Comparison of ENCODE assay signal across 1 cellular context in genomic region chr19:3047307-3048189, GRCh38.
TF ChIP-seq lines count a peak whose summit lies in the region.

No MANE protein-coding gene starts in this region.

TF ChIP-seq in K562, 482 proteins besides CTCF, POLR2A, EP300 and RAD21 (continued from another document and continues in another):
- TF ChIP-seq, protein P1, sequence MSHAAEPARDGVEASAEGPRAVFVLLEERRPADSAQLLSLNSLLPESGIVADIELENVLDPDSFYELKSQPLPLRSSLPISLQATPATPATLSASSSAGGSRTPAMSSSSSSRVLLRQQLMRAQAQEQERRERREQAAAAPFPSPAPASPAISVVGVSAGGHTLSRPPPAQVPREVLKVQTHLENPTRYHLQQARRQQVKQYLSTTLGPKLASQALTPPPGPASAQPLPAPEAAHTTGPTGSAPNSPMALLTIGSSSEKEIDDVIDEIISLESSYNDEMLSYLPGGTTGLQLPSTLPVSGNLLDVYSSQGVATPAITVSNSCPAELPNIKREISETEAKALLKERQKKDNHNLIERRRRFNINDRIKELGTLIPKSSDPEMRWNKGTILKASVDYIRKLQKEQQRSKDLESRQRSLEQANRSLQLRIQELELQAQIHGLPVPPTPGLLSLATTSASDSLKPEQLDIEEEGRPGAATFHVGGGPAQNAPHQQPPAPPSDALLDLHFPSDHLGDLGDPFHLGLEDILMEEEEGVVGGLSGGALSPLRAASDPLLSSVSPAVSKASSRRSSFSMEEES (CRISPR knock-in tag; IDR thresholded peaks at IDR 0.05) = no peak
- TF ChIP-seq, protein P2, sequence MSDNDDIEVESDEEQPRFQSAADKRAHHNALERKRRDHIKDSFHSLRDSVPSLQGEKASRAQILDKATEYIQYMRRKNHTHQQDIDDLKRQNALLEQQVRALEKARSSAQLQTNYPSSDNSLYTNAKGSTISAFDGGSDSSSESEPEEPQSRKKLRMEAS (CRISPR knock-in tag; IDR thresholded peaks at IDR 0.05) = peak; percentile 23; the same call in 1 of the 2 replicates
- TF ChIP-seq THAP12 (CRISPR knock-in tag; IDR thresholded peaks at IDR 0.05) = no peak
- TF ChIP-seq KDM1A (IDR thresholded peaks at IDR 0.05) = peak in 1 of 2 experiments; percentile 85; a peak in 2 of 4 replicates
- TF ChIP-seq CREM (IDR thresholded peaks at IDR 0.05; ENCODE audit: low read depth) = peak; percentile 75; the same call in 1 of the 2 replicates
- TF ChIP-seq EP400 (IDR thresholded peaks at IDR 0.05) = peak; percentile 65
- peak; percentile 43; the same call in 1 of the 2 replicates for TF ChIP-seq MYC (IDR thresholded peaks at IDR 0.05; ENCODE audit: low read depth, low read length)
- no peak for TF ChIP-seq MYC (CRISPR knock-in tag; IDR thresholded peaks at IDR 0.05; ENCODE audit: borderline replicate concordance, low read depth)
- no peak for TF ChIP-seq ZNF778 (CRISPR knock-in tag; IDR thresholded peaks at IDR 0.05)
- TF ChIP-seq MBD2 (IDR thresholded peaks at IDR 0.05; ENCODE audit: borderline replicate concordance, low read depth) = peak; percentile 66; the same call in 1 of the 2 replicates
- no peak; a peak in 1 of 4 replicates for TF ChIP-seq SIN3A (IDR thresholded peaks at IDR 0.05; ENCODE audit: borderline replicate concordance in 2 of 2, control insufficient read depth in 1 of 2, low read depth in 2 of 2, low read length in 2 of 2)
- TF ChIP-seq MYBL2 (IDR thresholded peaks at IDR 0.05; ENCODE audit: low read depth) = no peak
- no peak for TF ChIP-seq MYBL2 (CRISPR knock-in tag; IDR thresholded peaks at IDR 0.05; ENCODE audit: borderline replicate concordance)
- peak; percentile 81; the same call in 1 of the 2 replicates for TF ChIP-seq ZNF395 (CRISPR knock-in tag; IDR thresholded peaks at IDR 0.05)
- no peak for TF ChIP-seq ERF (CRISPR knock-in tag; IDR thresholded peaks at IDR 0.05)
- no peak for TF ChIP-seq CHD1 (IDR thresholded peaks at IDR 0.05; ENCODE audit: low read length)
- TF ChIP-seq SP2 (IDR thresholded peaks at IDR 0.05; ENCODE audit: extremely low read depth, low read depth, low read length, poor library complexity, severe bottlenecking) = no peak
- TF ChIP-seq SNAPC5 (CRISPR knock-in tag; IDR thresholded peaks at IDR 0.05) = no peak
- TF ChIP-seq, protein P3, sequence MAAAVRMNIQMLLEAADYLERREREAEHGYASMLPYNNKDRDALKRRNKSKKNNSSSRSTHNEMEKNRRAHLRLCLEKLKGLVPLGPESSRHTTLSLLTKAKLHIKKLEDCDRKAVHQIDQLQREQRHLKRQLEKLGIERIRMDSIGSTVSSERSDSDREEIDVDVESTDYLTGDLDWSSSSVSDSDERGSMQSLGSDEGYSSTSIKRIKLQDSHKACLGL (CRISPR knock-in tag; IDR thresholded peaks at IDR 0.05; ENCODE audit: borderline replicate concordance, poor library complexity, severe bottlenecking) = no peak
- TF ChIP-seq MED1 (CRISPR knock-in tag; IDR thresholded peaks at IDR 0.05; ENCODE audit: borderline replicate concordance) = no peak
- peak in 1 of 2 experiments; percentile 82; a peak in 2 of 4 replicates for TF ChIP-seq TEAD1 (CRISPR knock-in tag; IDR thresholded peaks at IDR 0.05)
- no peak for TF ChIP-seq DMBX1 (CRISPR knock-in tag; IDR thresholded peaks at IDR 0.05; ENCODE audit: borderline replicate concordance)
- TF ChIP-seq SMARCE1 (IDR thresholded peaks at IDR 0.05) = peak; percentile 93
- no peak for TF ChIP-seq KLF1 (tag; IDR thresholded peaks at IDR 0.05)
- TF ChIP-seq, protein P4, sequence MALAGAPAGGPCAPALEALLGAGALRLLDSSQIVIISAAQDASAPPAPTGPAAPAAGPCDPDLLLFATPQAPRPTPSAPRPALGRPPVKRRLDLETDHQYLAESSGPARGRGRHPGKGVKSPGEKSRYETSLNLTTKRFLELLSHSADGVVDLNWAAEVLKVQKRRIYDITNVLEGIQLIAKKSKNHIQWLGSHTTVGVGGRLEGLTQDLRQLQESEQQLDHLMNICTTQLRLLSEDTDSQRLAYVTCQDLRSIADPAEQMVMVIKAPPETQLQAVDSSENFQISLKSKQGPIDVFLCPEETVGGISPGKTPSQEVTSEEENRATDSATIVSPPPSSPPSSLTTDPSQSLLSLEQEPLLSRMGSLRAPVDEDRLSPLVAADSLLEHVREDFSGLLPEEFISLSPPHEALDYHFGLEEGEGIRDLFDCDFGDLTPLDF (CRISPR knock-in tag; IDR thresholded peaks at IDR 0.05) = no peak
- TF ChIP-seq MBD1 (CRISPR knock-in tag; IDR thresholded peaks at IDR 0.05) = no peak
- TF ChIP-seq ATF7 (IDR thresholded peaks at IDR 0.05) = peak; percentile 69
- 0 out of 2 replicates have a peak, but pooled peaks have one; percentile 48 for TF ChIP-seq PHF21A (IDR thresholded peaks at IDR 0.05; ENCODE audit: borderline replicate concordance, low read depth)
- peak; percentile 27; the same call in 1 of the 2 replicates for TF ChIP-seq BHLHE40 (IDR thresholded peaks at IDR 0.05; ENCODE audit: low read length)
- TF ChIP-seq CHCHD3 (CRISPR knock-in tag; IDR thresholded peaks at IDR 0.05) = no peak
- TF ChIP-seq ZNF695 (CRISPR knock-in tag; IDR thresholded peaks at IDR 0.05) = no peak
- peak; percentile 96 for TF ChIP-seq LEF1 (IDR thresholded peaks at IDR 0.05)
- no peak for TF ChIP-seq CGGBP1 (CRISPR knock-in tag; IDR thresholded peaks at IDR 0.05)
- TF ChIP-seq FUS (optimal IDR thresholded peaks at IDR 0.05; ENCODE audit: low read depth, low read length) = no peak
- no peak for TF ChIP-seq ZNF699 (CRISPR knock-in tag; IDR thresholded peaks at IDR 0.05; ENCODE audit: insufficient replicate concordance)
- TF ChIP-seq, protein P5, sequence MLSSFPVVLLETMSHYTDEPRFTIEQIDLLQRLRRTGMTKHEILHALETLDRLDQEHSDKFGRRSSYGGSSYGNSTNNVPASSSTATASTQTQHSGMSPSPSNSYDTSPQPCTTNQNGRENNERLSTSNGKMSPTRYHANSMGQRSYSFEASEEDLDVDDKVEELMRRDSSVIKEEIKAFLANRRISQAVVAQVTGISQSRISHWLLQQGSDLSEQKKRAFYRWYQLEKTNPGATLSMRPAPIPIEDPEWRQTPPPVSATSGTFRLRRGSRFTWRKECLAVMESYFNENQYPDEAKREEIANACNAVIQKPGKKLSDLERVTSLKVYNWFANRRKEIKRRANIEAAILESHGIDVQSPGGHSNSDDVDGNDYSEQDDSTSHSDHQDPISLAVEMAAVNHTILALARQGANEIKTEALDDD (IDR thresholded peaks at IDR 0.05) = peak; percentile 88
- TF ChIP-seq, protein P6, sequence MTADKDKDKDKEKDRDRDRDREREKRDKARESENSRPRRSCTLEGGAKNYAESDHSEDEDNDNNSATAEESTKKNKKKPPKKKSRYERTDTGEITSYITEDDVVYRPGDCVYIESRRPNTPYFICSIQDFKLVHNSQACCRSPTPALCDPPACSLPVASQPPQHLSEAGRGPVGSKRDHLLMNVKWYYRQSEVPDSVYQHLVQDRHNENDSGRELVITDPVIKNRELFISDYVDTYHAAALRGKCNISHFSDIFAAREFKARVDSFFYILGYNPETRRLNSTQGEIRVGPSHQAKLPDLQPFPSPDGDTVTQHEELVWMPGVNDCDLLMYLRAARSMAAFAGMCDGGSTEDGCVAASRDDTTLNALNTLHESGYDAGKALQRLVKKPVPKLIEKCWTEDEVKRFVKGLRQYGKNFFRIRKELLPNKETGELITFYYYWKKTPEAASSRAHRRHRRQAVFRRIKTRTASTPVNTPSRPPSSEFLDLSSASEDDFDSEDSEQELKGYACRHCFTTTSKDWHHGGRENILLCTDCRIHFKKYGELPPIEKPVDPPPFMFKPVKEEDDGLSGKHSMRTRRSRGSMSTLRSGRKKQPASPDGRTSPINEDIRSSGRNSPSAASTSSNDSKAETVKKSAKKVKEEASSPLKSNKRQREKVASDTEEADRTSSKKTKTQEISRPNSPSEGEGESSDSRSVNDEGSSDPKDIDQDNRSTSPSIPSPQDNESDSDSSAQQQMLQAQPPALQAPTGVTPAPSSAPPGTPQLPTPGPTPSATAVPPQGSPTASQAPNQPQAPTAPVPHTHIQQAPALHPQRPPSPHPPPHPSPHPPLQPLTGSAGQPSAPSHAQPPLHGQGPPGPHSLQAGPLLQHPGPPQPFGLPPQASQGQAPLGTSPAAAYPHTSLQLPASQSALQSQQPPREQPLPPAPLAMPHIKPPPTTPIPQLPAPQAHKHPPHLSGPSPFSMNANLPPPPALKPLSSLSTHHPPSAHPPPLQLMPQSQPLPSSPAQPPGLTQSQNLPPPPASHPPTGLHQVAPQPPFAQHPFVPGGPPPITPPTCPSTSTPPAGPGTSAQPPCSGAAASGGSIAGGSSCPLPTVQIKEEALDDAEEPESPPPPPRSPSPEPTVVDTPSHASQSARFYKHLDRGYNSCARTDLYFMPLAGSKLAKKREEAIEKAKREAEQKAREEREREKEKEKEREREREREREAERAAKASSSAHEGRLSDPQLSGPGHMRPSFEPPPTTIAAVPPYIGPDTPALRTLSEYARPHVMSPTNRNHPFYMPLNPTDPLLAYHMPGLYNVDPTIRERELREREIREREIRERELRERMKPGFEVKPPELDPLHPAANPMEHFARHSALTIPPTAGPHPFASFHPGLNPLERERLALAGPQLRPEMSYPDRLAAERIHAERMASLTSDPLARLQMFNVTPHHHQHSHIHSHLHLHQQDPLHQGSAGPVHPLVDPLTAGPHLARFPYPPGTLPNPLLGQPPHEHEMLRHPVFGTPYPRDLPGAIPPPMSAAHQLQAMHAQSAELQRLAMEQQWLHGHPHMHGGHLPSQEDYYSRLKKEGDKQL (CRISPR knock-in tag; IDR thresholded peaks at IDR 0.05; ENCODE audit: borderline replicate concordance) = no peak
- TF ChIP-seq ZNF583 (CRISPR knock-in tag; IDR thresholded peaks at IDR 0.05) = no peak
- no peak for TF ChIP-seq PURB (CRISPR knock-in tag; IDR thresholded peaks at IDR 0.05; ENCODE audit: low read depth)
- no peak for TF ChIP-seq HNRNPLL (IDR thresholded peaks at IDR 0.05; ENCODE audit: low read depth, low read length, poor library complexity, severe bottlenecking)
- TF ChIP-seq RBM22 (IDR thresholded peaks at IDR 0.05; ENCODE audit: low read depth, low read length, poor library complexity, severe bottlenecking) = no peak
- no peak for TF ChIP-seq BCL6 (CRISPR knock-in tag; IDR thresholded peaks at IDR 0.05)
- TF ChIP-seq POLR3G (IDR thresholded peaks at IDR 0.05; ENCODE audit: extremely low read depth, insufficient read length, insufficient replicate concordance) = no peak
- no peak for TF ChIP-seq POLR3A (IDR thresholded peaks at IDR 0.05; ENCODE audit: borderline replicate concordance, extremely low read depth, insufficient read depth, insufficient read length)
- TF ChIP-seq SRF (CRISPR knock-in tag; IDR thresholded peaks at IDR 0.05) = 0 out of 4 replicates have a peak, but pooled peaks of 1 of the 2 experiments have one; percentile 25
- TF ChIP-seq NFIX (CRISPR knock-in tag; IDR thresholded peaks at IDR 0.05; ENCODE audit: low read depth) = no peak
- TF ChIP-seq ZNF263 (CRISPR knock-in tag; IDR thresholded peaks at IDR 0.05; ENCODE audit: borderline replicate concordance) = peak; percentile 58; the same call in 1 of the 2 replicates
- TF ChIP-seq FIP1L1 (IDR thresholded peaks at IDR 0.05; ENCODE audit: low read depth, low read length, poor library complexity, severe bottlenecking) = no peak
- no peak for TF ChIP-seq EHMT2 (IDR thresholded peaks at IDR 0.05)
- TF ChIP-seq ZBED1 (IDR thresholded peaks at IDR 0.05) = no peak
